ENCODE assay signal across 1 cellular context in genomic region chr16:4744758-4745569, GRCh38.
TF ChIP-seq lines count a peak whose summit lies in the region.

No MANE protein-coding gene starts in this region.

TF ChIP-seq in K562, 482 proteins besides CTCF, POLR2A, EP300 and RAD21 (continued from another document and continues in another):
- TF ChIP-seq MGA (IDR thresholded peaks at IDR 0.05), result no peak
- TF ChIP-seq TRIM25 (IDR thresholded peaks at IDR 0.05; ENCODE audit: borderline replicate concordance), result no peak
- TF ChIP-seq RBM25 (IDR thresholded peaks at IDR 0.05; ENCODE audit: low read depth, low read length, severe bottlenecking), result peak; percentile 34
- TF ChIP-seq PRDM10 (IDR thresholded peaks at IDR 0.05; ENCODE audit: partially characterized antibody), result peak; percentile 23
- TF ChIP-seq THRAP3 (IDR thresholded peaks at IDR 0.05; ENCODE audit: borderline replicate concordance), result no peak
- no peak for TF ChIP-seq STAT5A (IDR thresholded peaks at IDR 0.05; ENCODE audit: borderline replicate concordance, low read length)
- TF ChIP-seq NRF1 (conservative IDR thresholded peaks at IDR 0.05 in 1 of 2, IDR thresholded peaks at IDR 0.05 in 1 of 2), result no peak
- TF ChIP-seq PBX2 (CRISPR knock-in tag; IDR thresholded peaks at IDR 0.05; ENCODE audit: low read depth), result no peak
- TF ChIP-seq PBX2 (tag; conservative IDR thresholded peaks at IDR 0.05; ENCODE audit: low read depth), result no peak
- TF ChIP-seq GMEB1 (CRISPR knock-in tag; IDR thresholded peaks at IDR 0.05), result no peak
- no peak for TF ChIP-seq MBD2 (IDR thresholded peaks at IDR 0.05; ENCODE audit: borderline replicate concordance, low read depth)
- no peak for TF ChIP-seq CREB3L1 (IDR thresholded peaks at IDR 0.05; ENCODE audit: borderline replicate concordance, low read depth)
- TF ChIP-seq NEUROD1 (IDR thresholded peaks at IDR 0.05; ENCODE audit: borderline replicate concordance, low read depth, low read length, partially characterized antibody), result no peak
- TF ChIP-seq E2F1 (CRISPR knock-in tag; IDR thresholded peaks at IDR 0.05), result no peak
- TF ChIP-seq DNMT1 (IDR thresholded peaks at IDR 0.05), result no peak
- TF ChIP-seq ZNF639 (CRISPR knock-in tag; conservative IDR thresholded peaks at IDR 0.05 in 1 of 2, IDR thresholded peaks at IDR 0.05 in 1 of 2), result no peak
- TF ChIP-seq NBN (IDR thresholded peaks at IDR 0.05; ENCODE audit: low read depth), result no peak
- no peak for TF ChIP-seq ZNF75A (CRISPR knock-in tag; IDR thresholded peaks at IDR 0.05)
- TF ChIP-seq PKNOX1 (IDR thresholded peaks at IDR 0.05), result no peak
- TF ChIP-seq ZSCAN32 (CRISPR knock-in tag; IDR thresholded peaks at IDR 0.05), result no peak
- no peak for TF ChIP-seq ADNP (tag; IDR thresholded peaks at IDR 0.05)
- no peak for TF ChIP-seq ESRRA (IDR thresholded peaks at IDR 0.05; ENCODE audit: borderline replicate concordance, low read depth)
- TF ChIP-seq ZNF212 (CRISPR knock-in tag; IDR thresholded peaks at IDR 0.05), result no peak
